In genomic region chr3:192915306-192915705, GRCh38 we compare ENCODE assay signal across 8 cellular contexts. TPM values are rescaled to one million over a fixed set of nuclear protein-coding genes. Genes with fewer than 3 reads are reported as not detected.
DNase-seq lines count a peak whose midpoint lies in the region; ATAC-seq and TF ChIP-seq lines count a peak whose summit lies in the region.

No MANE protein-coding gene starts in this region.

- no peaks in the 10 kb centered on the region for H3K36me3 Mint-ChIP-seq in activated naive CD8-positive, alpha-beta T cell treated with anti-CD3 and anti-CD28 coated beads, Interleukin-2, amount 10 ng/mL, durations not matched to agents 7 days and 5 days
- peaks cover 3% of the 10 kb centered on the region for H3K36me3 Mint-ChIP-seq in activated naive CD8-positive, alpha-beta T cell treated with anti-CD3 and anti-CD28 coated beads for 36 hours
- H3K36me3 Mint-ChIP-seq in glutamatergic neuron (ENCODE audit: unreplicated experiment): no peaks in the 10 kb centered on the region

- H3K27me3 Mint-ChIP-seq in activated naive CD8-positive, alpha-beta T cell treated with anti-CD3 and anti-CD28 coated beads, Interleukin-2, amount 10 ng/mL, durations not matched to agents 7 days and 5 days: peaks cover 35% of the 10 kb centered on the region
- H3K27me3 Mint-ChIP-seq in activated naive CD8-positive, alpha-beta T cell treated with anti-CD3 and anti-CD28 coated beads for 36 hours: peaks cover 70% of the 10 kb centered on the region
- H3K27me3 Mint-ChIP-seq in glutamatergic neuron (ENCODE audit: unreplicated experiment): peaks cover 12% of the 10 kb centered on the region

- ATAC-seq in activated naive CD8-positive, alpha-beta T cell treated with anti-CD3 and anti-CD28 coated beads, Interleukin-2, amount 10 ng/mL, durations not matched to agents 7 days and 5 days (ENCODE audit: low read depth): no peak
- ATAC-seq in HG03442 (IDR thresholded peaks at IDR 0.05; ENCODE audit: unreplicated experiment) (peak; percentile 30), GM18520 (IDR thresholded peaks at IDR 0.05; ENCODE audit: unreplicated experiment) (no peak)

- DNase-seq in activated naive CD8-positive, alpha-beta T cell treated with anti-CD3 and anti-CD28 coated beads, Interleukin-2, amount 10 ng/mL, durations not matched to agents 7 days and 5 days: no peak
- no peak for DNase-seq in activated naive CD8-positive, alpha-beta T cell treated with anti-CD3 and anti-CD28 coated beads for 36 hours
- DNase-seq in SJCRH30: peak; percentile 44 to 62
- peak; percentile 41 for DNase-seq in glutamatergic neuron
- no peak for DNase-seq in sigmoid colon
- no peak for DNase-seq in amniotic stem cell (lab: John Stamatoyannopoulos, UW)

- no peak for TF ChIP-seq CTCF in glutamatergic neuron (IDR thresholded peaks at IDR 0.05; ENCODE audit: partially characterized antibody, unreplicated experiment)
- no peak for TF ChIP-seq CTCF in sigmoid colon (IDR thresholded peaks at IDR 0.05)

- POLR2A ChIA-PET in activated naive CD8-positive, alpha-beta T cell treated with anti-CD3 and anti-CD28 coated beads, Interleukin-2, amount 10 ng/mL, durations not matched to agents 7 days and 5 days (lab: Charles Lee): interaction anchor here (0.9 to 1.1 kb wide), 2 partner anchors 16 to 23 kb away, joined by 3 read pairs; no protein-coding TSS in a partner anchor

- intact Hi-C loops in sigmoid colon (cut with DNase I): loop anchor here (5.0 kb wide), 2 partner anchors 98 to 677 kb away; partner anchors contain the start of gene OPA1

- H3K27ac ChIP-seq in SJCRH30 (no peak overlapping the region), sigmoid colon (no peak overlapping the region)

- peaks cover 16% of the 10 kb centered on the region for H3K4me1 Mint-ChIP-seq in activated naive CD8-positive, alpha-beta T cell treated with anti-CD3 and anti-CD28 coated beads, Interleukin-2, amount 10 ng/mL, durations not matched to agents 7 days and 5 days
- peaks cover 17% of the 10 kb centered on the region for H3K4me1 Mint-ChIP-seq in activated naive CD8-positive, alpha-beta T cell treated with anti-CD3 and anti-CD28 coated beads for 36 hours
- peaks cover 42% of the 10 kb centered on the region for H3K4me1 Mint-ChIP-seq in glutamatergic neuron (ENCODE audit: low read depth, unreplicated experiment)

- no peak overlapping the region for H3K27ac Mint-ChIP-seq in activated naive CD8-positive, alpha-beta T cell treated with anti-CD3 and anti-CD28 coated beads, Interleukin-2, amount 10 ng/mL, durations not matched to agents 7 days and 5 days
- H3K27ac Mint-ChIP-seq in activated naive CD8-positive, alpha-beta T cell treated with anti-CD3 and anti-CD28 coated beads for 36 hours: no peak overlapping the region
- peak overlapping the region; percentile 98 for H3K27ac Mint-ChIP-seq in glutamatergic neuron (ENCODE audit: unreplicated experiment)

- no peak for TF ChIP-seq POLR2A in sigmoid colon (IDR thresholded peaks at IDR 0.05)

- H3K4me1 ChIP-seq in SJCRH30 (peaks cover 26% of the 10 kb centered on the region), sigmoid colon (peaks cover 0 to 32% (median 26%) of the 10 kb centered on the region in 4 donors)

- 48% methylated on average over 3 of the region's 3 CpGs for WGBS in sigmoid colon, 2 donors

- TF ChIP-seq EP300 in sigmoid colon (IDR thresholded peaks at IDR 0.05): no peak

- H3K36me3 ChIP-seq in SJCRH30 (no peaks in the 10 kb centered on the region), sigmoid colon (no peaks in the 10 kb centered on the region)

- no peaks in the 10 kb centered on the region for H3K9me3 Mint-ChIP-seq in activated naive CD8-positive, alpha-beta T cell treated with anti-CD3 and anti-CD28 coated beads, Interleukin-2, amount 10 ng/mL, durations not matched to agents 7 days and 5 days
- peaks cover 2% of the 10 kb centered on the region for H3K9me3 Mint-ChIP-seq in activated naive CD8-positive, alpha-beta T cell treated with anti-CD3 and anti-CD28 coated beads for 36 hours
- peaks cover 24% of the 10 kb centered on the region for H3K9me3 Mint-ChIP-seq in glutamatergic neuron (ENCODE audit: unreplicated experiment)

- H3K4me3 Mint-ChIP-seq in activated naive CD8-positive, alpha-beta T cell treated with anti-CD3 and anti-CD28 coated beads, Interleukin-2, amount 10 ng/mL, durations not matched to agents 7 days and 5 days: peak overlapping the region; percentile 91
- no peak overlapping the region for H3K4me3 Mint-ChIP-seq in activated naive CD8-positive, alpha-beta T cell treated with anti-CD3 and anti-CD28 coated beads for 36 hours
- H3K4me3 Mint-ChIP-seq in glutamatergic neuron (ENCODE audit: unreplicated experiment): peak overlapping the region; percentile 99

- H3K4me3 ChIP-seq in SJCRH30 (no peak overlapping the region; the same call in 1 of the 2 replicates), sigmoid colon (no peak overlapping the region)

- H3K9me3 ChIP-seq in SJCRH30 (replicated peaks) (no peaks in the 10 kb centered on the region), sigmoid colon (no peaks in the 10 kb centered on the region)

- no peaks in the 10 kb centered on the region for H3K27me3 ChIP-seq in SJCRH30
- H3K27me3 ChIP-seq in sigmoid colon: no peaks in the 10 kb centered on the region

RNA-seq across cellular contexts. Expression of gene MB21D2, which starts 2.4 kb away (rescaled TPM):
- 1 to 10 TPM; 4.3 to 5.3 TPM for total RNA-seq in activated naive CD8-positive, alpha-beta T cell treated with anti-CD3 and anti-CD28 coated beads, Interleukin-2, amount 10 ng/mL, durations not matched to agents 7 days and 5 days
- total RNA-seq in activated naive CD8-positive, alpha-beta T cell treated with anti-CD3 and anti-CD28 coated beads for 36 hours: 1 to 10 TPM; 6.4 to 6.6 TPM
- total RNA-seq in SJCRH30 (2014; rRNA removed; shearing (Covaris generic)): 18.3 and 20.4 TPM in 2 replicates
- total RNA-seq in glutamatergic neuron (ENCODE audit: unreplicated experiment): 42.5 TPM
- total RNA-seq in sigmoid colon: 1 to 10 TPM; 5.8 to 7.8 (median 6.5) TPM
- polyA plus RNA-seq in sigmoid colon: 1 to 10 TPM; 1.2 to 4.8 (median 3.0) TPM

Comparison
In these comparisons a context has a peak if more than half of its experiments do, and no peak if none do; other contexts are left out.
1. DNase-seq: peak in SJCRH30 (2 of 2) and glutamatergic neuron (single experiment); none in activated naive CD8-positive, alpha-beta T cell treated with anti-CD3 and anti-CD28 coated beads, Interleukin-2, amount 10 ng/mL, durations not matched to agents 7 days and 5 days (single experiment), activated naive CD8-positive, alpha-beta T cell treated with anti-CD3 and anti-CD28 coated beads for 36 hours (single experiment), sigmoid colon (single experiment) and amniotic stem cell (single experiment).